ENCODE assay signal across 8 cellular contexts in the genomic region with DNA sequence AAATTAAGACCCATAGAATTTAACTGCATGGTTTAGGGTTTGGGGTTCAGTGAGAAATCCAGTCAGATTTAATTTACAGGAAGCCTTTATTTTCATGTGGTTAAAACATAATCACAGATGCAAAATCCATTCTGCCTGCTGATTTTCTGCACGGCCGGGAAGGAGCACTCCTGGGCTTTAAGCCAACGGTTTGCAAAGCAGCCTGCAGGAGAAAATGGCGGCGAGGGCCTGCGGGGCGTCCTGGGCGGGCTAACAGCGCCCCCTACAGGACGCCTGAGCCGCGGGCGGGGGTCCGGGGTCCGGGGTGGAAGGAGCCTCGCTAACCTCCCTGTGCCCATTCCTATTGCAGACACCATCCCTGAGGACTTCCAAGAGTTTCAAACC. TPM values are rescaled to one million over a fixed set of nuclear protein-coding genes. Genes with fewer than 3 reads are reported as not detected.
A peak's percentile ranks its signal among the peaks of the same experiment; 100 is the strongest.
DNase-seq lines count a peak whose midpoint lies in the region; ATAC-seq and TF ChIP-seq lines count a peak whose summit lies in the region.

No MANE protein-coding gene starts in this region.

- POLR2A ChIA-PET in CD4-positive, alpha-beta memory T cell (lab: Charles Lee; ENCODE audit: partially characterized antibody), result no interaction called here
- POLR2A ChIA-PET in Panc1 (lab: Charles Lee), result no interaction called here
- POLR2A ChIA-PET in activated naive CD8-positive, alpha-beta T cell treated with anti-CD3 and anti-CD28 coated beads, Interleukin-2, amount 10 ng/mL, durations not matched to agents 7 days and 5 days (lab: Charles Lee), result interaction anchor here (1.4 kb wide), 1 partner anchor 92 kb away, joined by 5 read pairs; no protein-coding TSS in a partner anchor

- H3K27ac Mint-ChIP-seq in CD4-positive, alpha-beta memory T cell, result peak overlapping the region in 5 of 7 donors; percentile 16 to 81 (median 51)
- no peak overlapping the region for H3K27ac Mint-ChIP-seq in activated naive CD8-positive, alpha-beta T cell treated with anti-CD3 and anti-CD28 coated beads, Interleukin-2, amount 10 ng/mL, durations not matched to agents 7 days and 5 days
- H3K27ac Mint-ChIP-seq in progenitor cell of endocrine pancreas, result no peak overlapping the region

- H3K36me3 ChIP-seq in CD4-positive, alpha-beta memory T cell (ENCODE audit: insufficient read depth, low read length), result peaks cover 4% of the 10 kb centered on the region
- no peaks in the 10 kb centered on the region for H3K36me3 ChIP-seq in Panc1 (ENCODE audit: control insufficient read depth, insufficient read depth, low read length)
- H3K36me3 ChIP-seq in cardiac muscle cell, result no peaks in the 10 kb centered on the region

- no peaks in the 10 kb centered on the region for H3K9me3 ChIP-seq in CD4-positive, alpha-beta memory T cell (ENCODE audit: control insufficient read depth in 1 of 2, low read length in 2 of 2)
- H3K9me3 ChIP-seq in Panc1 (ENCODE audit: control insufficient read depth, insufficient read depth, low read depth, low read length), result no peaks in the 10 kb centered on the region
- no peaks in the 10 kb centered on the region for H3K9me3 ChIP-seq in cardiac muscle cell (ENCODE audit: low read depth)

- peak in 4 of 5 donors; percentile 44 to 49 (median 48) for DNase-seq in CD4-positive, alpha-beta memory T cell
- DNase-seq in HUDEP-2 (lab: John Stamatoyannopoulos, UW; ENCODE audit: unreplicated experiment in 76 of 76), result peak in 71 of 76 experiments; percentile 4 to 80 (median 60)
- no peak for DNase-seq in Panc1 (ENCODE audit: low read depth, low spot score)
- DNase-seq in activated naive CD8-positive, alpha-beta T cell treated with anti-CD3 and anti-CD28 coated beads, Interleukin-2, amount 10 ng/mL, durations not matched to agents 7 days and 5 days, result peak; percentile 63
- DNase-seq in cardiac muscle cell (ENCODE audit: low read depth in 1 of 2, low spot score in 1 of 2), result peak; percentile 76 to 88
- DNase-seq in progenitor cell of endocrine pancreas (ENCODE audit: low spot score, unreplicated experiment), result peak; percentile 20

- no peak for ATAC-seq in Panc1
- peak; percentile 50 for ATAC-seq in activated naive CD8-positive, alpha-beta T cell treated with anti-CD3 and anti-CD28 coated beads, Interleukin-2, amount 10 ng/mL, durations not matched to agents 7 days and 5 days (ENCODE audit: low read depth)
- ATAC-seq in HG03196 (IDR thresholded peaks at IDR 0.05; ENCODE audit: unreplicated experiment), result no peak
- no peak for ATAC-seq in GM19023 (IDR thresholded peaks at IDR 0.05; ENCODE audit: unreplicated experiment)

- H3K27ac ChIP-seq in CD4-positive, alpha-beta memory T cell (ENCODE audit: low read depth, low read length), result no peak overlapping the region
- no peak overlapping the region for H3K27ac ChIP-seq in Panc1 (ENCODE audit: low read length)
- no peak overlapping the region for H3K27ac ChIP-seq in cardiac muscle cell

- in situ Hi-C loops in Panc1 (cut with HindIII; ENCODE audit: low pct_unique_long_range_greater_than_20kb, low sequenced_read_pairs), result no loop called here

- intact Hi-C loops in CD4-positive, alpha-beta memory T cell (cut with micrococcal nuclease), result loop anchor here (1.0 to 10.0 kb wide), 6 partner anchors 92 to 1058 kb away; no protein-coding TSS in a partner anchor
- intact Hi-C loops in Panc1 (cut with micrococcal nuclease; ENCODE audit: unreplicated experiment), result loop anchor here (5.0 kb wide), 1 partner anchor 225 kb away; no protein-coding TSS in a partner anchor

- H3K27me3 ChIP-seq in CD4-positive, alpha-beta memory T cell (ENCODE audit: insufficient read depth, low read length), result no peaks in the 10 kb centered on the region
- peaks cover 2% of the 10 kb centered on the region; the same call in 1 of the 2 replicates for H3K27me3 ChIP-seq in Panc1 (ENCODE audit: control insufficient read depth, insufficient read depth, low read length)
- no peaks in the 10 kb centered on the region for H3K27me3 ChIP-seq in cardiac muscle cell

- peaks cover 20 to 28% of the 10 kb centered on the region in 2 donors for H3K36me3 Mint-ChIP-seq in CD4-positive, alpha-beta memory T cell
- no peaks in the 10 kb centered on the region for H3K36me3 Mint-ChIP-seq in activated naive CD8-positive, alpha-beta T cell treated with anti-CD3 and anti-CD28 coated beads, Interleukin-2, amount 10 ng/mL, durations not matched to agents 7 days and 5 days
- peaks cover 2% of the 10 kb centered on the region for H3K36me3 Mint-ChIP-seq in progenitor cell of endocrine pancreas (ENCODE audit: insufficient read depth)

- H3K4me3 ChIP-seq in CD4-positive, alpha-beta memory T cell (ENCODE audit: low read length in 2 of 2), result no peak overlapping the region
- H3K4me3 ChIP-seq in Panc1 (ENCODE audit: low read depth in 2 of 2, low read length in 2 of 2) (no peak overlapping the region), cardiac muscle cell (no peak overlapping the region)

- H3K4me1 Mint-ChIP-seq in CD4-positive, alpha-beta memory T cell, result peaks cover 5 to 15% (median 7%) of the 10 kb centered on the region in 4 donors
- H3K4me1 Mint-ChIP-seq in activated naive CD8-positive, alpha-beta T cell treated with anti-CD3 and anti-CD28 coated beads, Interleukin-2, amount 10 ng/mL, durations not matched to agents 7 days and 5 days, result peaks cover 8% of the 10 kb centered on the region
- peaks cover 5% of the 10 kb centered on the region for H3K4me1 Mint-ChIP-seq in progenitor cell of endocrine pancreas (ENCODE audit: low read depth)

- TF ChIP-seq CTCF in Panc1 (IDR thresholded peaks at IDR 0.05) (peak; percentile 90), cardiac muscle cell (IDR thresholded peaks at IDR 0.05; ENCODE audit: low read depth, low read length) (peak; percentile 89), progenitor cell of endocrine pancreas (IDR thresholded peaks at IDR 0.05; ENCODE audit: unreplicated experiment) (peak; percentile 69)

- H3K9me3 Mint-ChIP-seq in CD4-positive, alpha-beta memory T cell, result no peaks in the 10 kb centered on the region
- H3K9me3 Mint-ChIP-seq in activated naive CD8-positive, alpha-beta T cell treated with anti-CD3 and anti-CD28 coated beads, Interleukin-2, amount 10 ng/mL, durations not matched to agents 7 days and 5 days, result no peaks in the 10 kb centered on the region
- no peaks in the 10 kb centered on the region for H3K9me3 Mint-ChIP-seq in progenitor cell of endocrine pancreas (ENCODE audit: low read depth)

- peak overlapping the region in 7 of 8 donors; percentile 73 to 88 (median 85) for H3K4me3 Mint-ChIP-seq in CD4-positive, alpha-beta memory T cell
- peak overlapping the region; percentile 77 for H3K4me3 Mint-ChIP-seq in activated naive CD8-positive, alpha-beta T cell treated with anti-CD3 and anti-CD28 coated beads, Interleukin-2, amount 10 ng/mL, durations not matched to agents 7 days and 5 days
- H3K4me3 Mint-ChIP-seq in progenitor cell of endocrine pancreas (ENCODE audit: low read depth), result no peak overlapping the region

- BruUV-seq in Panc1 (replicated peaks; lab: Mats Ljungman, UMichigan), result no TSS peak

- no peaks in the 10 kb centered on the region for H3K27me3 Mint-ChIP-seq in CD4-positive, alpha-beta memory T cell
- peaks cover 2% of the 10 kb centered on the region for H3K27me3 Mint-ChIP-seq in activated naive CD8-positive, alpha-beta T cell treated with anti-CD3 and anti-CD28 coated beads, Interleukin-2, amount 10 ng/mL, durations not matched to agents 7 days and 5 days
- H3K27me3 Mint-ChIP-seq in progenitor cell of endocrine pancreas, result no peaks in the 10 kb centered on the region

- CTCF ChIA-PET in CD4-positive, alpha-beta memory T cell (lab: Charles Lee; ENCODE audit: partially characterized antibody), result interaction anchor here (0.7 to 3.8 kb wide), 49 partner anchors 7 to 542 kb away, joined by 3 to 51 read pairs (median 4); a partner anchor contains a TSS
- CTCF ChIA-PET in Panc1 (lab: Charles Lee), result interaction anchor here (0.7 kb wide), 1 partner anchor 94 kb away, joined by 3 read pairs; no protein-coding TSS in a partner anchor

- H3K4me1 ChIP-seq in CD4-positive, alpha-beta memory T cell (ENCODE audit: insufficient read depth, low read length), result peaks cover 11% of the 10 kb centered on the region
- no peaks in the 10 kb centered on the region for H3K4me1 ChIP-seq in Panc1 (ENCODE audit: control insufficient read depth, insufficient read depth, low read length)
- no peaks in the 10 kb centered on the region for H3K4me1 ChIP-seq in cardiac muscle cell (ENCODE audit: low read depth)

RNA-seq across cellular contexts. Expression of a gene that starts 47.6 kb away (rescaled TPM):
- total RNA-seq in CD4-positive, alpha-beta memory T cell, result under 1 TPM; 0.29 to 0.47 TPM
- under 1 TPM in 1 of 2 donors, not detected in 1; 0.56 TPM for polyA plus RNA-seq in CD4-positive, alpha-beta memory T cell
- total RNA-seq in Panc1 (2021; ENCODE audit: unreplicated experiment), result 0.31 TPM
- polyA plus RNA-seq in Panc1 (2012; ENCODE audit: insufficient read length), result 0.19 TPM
- under 1 TPM; 0.47 to 0.57 TPM for total RNA-seq in activated naive CD8-positive, alpha-beta T cell treated with anti-CD3 and anti-CD28 coated beads, Interleukin-2, amount 10 ng/mL, durations not matched to agents 7 days and 5 days
- 25.6 and 27.2 TPM in 2 replicates for total RNA-seq in cardiac muscle cell
- polyA plus RNA-seq in cardiac muscle cell, result 34.4 and 35.7 TPM in 2 replicates
- total RNA-seq in progenitor cell of endocrine pancreas, result 5.6 and 6.1 TPM in 2 replicates

Comparison
In these comparisons a context has a peak if more than half of its experiments do, and no peak if none do; other contexts are left out.
1. H3K27ac Mint-ChIP-seq: peak in CD4-positive, alpha-beta memory T cell (5 of 7); none in activated naive CD8-positive, alpha-beta T cell treated with anti-CD3 and anti-CD28 coated beads, Interleukin-2, amount 10 ng/mL, durations not matched to agents 7 days and 5 days (single experiment) and progenitor cell of endocrine pancreas (single experiment).
2. Peak in every context shown above with its lines, with median percentiles within 50 percentile points of each other: CTCF ChIP-seq.